Comparison of ENCODE assay signal across 8 cellular contexts in the genomic region with DNA sequence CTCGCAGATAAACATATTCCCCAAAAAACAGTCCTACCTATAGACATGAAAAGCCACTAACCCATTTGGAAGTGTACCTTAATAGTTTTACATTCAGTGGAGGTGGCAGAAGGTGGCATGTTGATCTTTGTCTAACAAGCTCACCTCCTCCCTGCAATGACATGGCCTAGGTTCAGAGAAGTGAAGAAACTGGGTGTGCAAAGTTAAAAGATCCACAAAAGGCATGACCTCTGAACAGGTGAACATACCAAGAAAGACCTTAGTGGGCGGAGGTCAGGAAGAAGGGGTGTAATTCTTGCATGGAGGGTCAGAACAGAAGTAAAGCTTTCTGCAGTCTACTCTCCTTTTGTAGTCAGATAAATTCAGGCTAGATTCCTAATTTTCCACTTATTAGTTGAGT. TPM values are rescaled to one million over a fixed set of nuclear protein-coding genes. Genes with fewer than 3 reads are reported as not detected.
DNase-seq lines count a peak whose midpoint lies in the region; ATAC-seq and TF ChIP-seq lines count a peak whose summit lies in the region.

No MANE protein-coding gene starts in this region.

- H3K36me3 ChIP-seq in BJ (ENCODE audit: control insufficient read depth, insufficient read depth, low read length) (peaks cover 2% of the 10 kb centered on the region; the same call in 1 of the 2 replicates), HEK293 (ENCODE audit: control insufficient read depth in 2 of 2, insufficient read depth in 1 of 2, low read length in 2 of 2) (peaks cover 28 to 43% of the 10 kb centered on the region in 2 experiments), lower lobe of right lung (peaks cover 43% of the 10 kb centered on the region), vagina (peaks cover 0 to 29% of the 10 kb centered on the region in 2 donors)

- ATAC-seq in lower lobe of right lung (no peak), HG02870 (IDR thresholded peaks at IDR 0.05; ENCODE audit: unreplicated experiment) (no peak)

- H3K27me3 ChIP-seq in BJ (ENCODE audit: control insufficient read depth, insufficient read depth, low read length) (no peaks in the 10 kb centered on the region), lower lobe of right lung (ENCODE audit: low read depth) (no peaks in the 10 kb centered on the region), vagina (no peaks in the 10 kb centered on the region)

- no peak for DNase-seq in BJ (ENCODE audit: low read depth)
- DNase-seq in astrocyte of the cerebellum (ENCODE audit: low read depth), result no peak
- DNase-seq in lower lobe of right lung, result no peak
- no peak for DNase-seq in vagina (ENCODE audit: extremely low spot score in 2 of 2)
- no peak for DNase-seq in HEK293T (ENCODE audit: extremely low spot score)
- no peak for DNase-seq in kidney glomerular epithelial cell (lab: John Stamatoyannopoulos, UW)

- intact Hi-C loops in lower lobe of right lung (cut with DNase I) (no loop called here), vagina (cut with DNase I) (no loop called here)

- in situ Hi-C loops in astrocyte of the cerebellum (cut with HindIII; ENCODE audit: low sequenced_read_pairs), result no loop called here

- H3K4me3 ChIP-seq in BJ (ENCODE audit: low read depth, low read length) (peak overlapping the region; percentile 80), HEK293 (ENCODE audit: low read depth, low read length) (peak overlapping the region; percentile 100), astrocyte of the cerebellum (ENCODE audit: low read depth, low read length) (peak overlapping the region; percentile 88), lower lobe of right lung (peak overlapping the region; percentile 90), vagina (peak overlapping the region; percentile 73 to 83)

- no peak for TF ChIP-seq POLR2A in vagina (IDR thresholded peaks at IDR 0.05)

- TF ChIP-seq CTCF in BJ (IDR thresholded peaks at IDR 0.05; ENCODE audit: insufficient read depth, low read depth, low read length) (no peak), HEK293 (tag by site-specific recombination; IDR thresholded peaks at IDR 0.05) (no peak), astrocyte of the cerebellum (IDR thresholded peaks at IDR 0.05; ENCODE audit: low read depth, low read length, missing control alignments) (no peak), lower lobe of right lung (IDR thresholded peaks at IDR 0.05) (no peak), vagina (IDR thresholded peaks at IDR 0.05) (no peak)

- POLR2A ChIA-PET in BJ (lab: Charles Lee) (no interaction called here), HEK293 (lab: Yijun Ruan, JAX) (no interaction called here), HEK293T (lab: Yijun Ruan, JAX) (interaction anchor here (0.6 kb wide), 1 partner anchor 527 kb away, joined by 3 read pairs; no protein-coding TSS in a partner anchor)

- no peak overlapping the region; the same call in 1 of the 2 replicates for H3K27ac ChIP-seq in HEK293 (ENCODE audit: extremely low read depth, low read depth, low read length)
- peak overlapping the region; percentile 84 for H3K27ac ChIP-seq in lower lobe of right lung
- peak overlapping the region; percentile 65 for H3K27ac ChIP-seq in vagina

- CTCF ChIA-PET in BJ (lab: Yijun Ruan, JAX) (no interaction called here), HEK293 (lab: Yijun Ruan, JAX) (interaction anchor here (0.6 kb wide), 1 partner anchor 292 kb away, joined by 3 read pairs; no protein-coding TSS in a partner anchor), HEK293T (lab: Yijun Ruan, JAX) (no interaction called here)

- 0 out of 2 replicates have a peak, but pooled peaks cover 2% of the 10 kb centered on the region for H3K4me1 ChIP-seq in HEK293 (ENCODE audit: control insufficient read depth, insufficient read depth, low read length)
- H3K4me1 ChIP-seq in lower lobe of right lung, result peaks cover 27% of the 10 kb centered on the region
- H3K4me1 ChIP-seq in vagina, result peaks cover 26% of the 10 kb centered on the region

- H3K9me3 ChIP-seq in HEK293 (ENCODE audit: control insufficient read depth, insufficient read depth, low read depth, low read length) (no peaks in the 10 kb centered on the region), lower lobe of right lung (no peaks in the 10 kb centered on the region), vagina (no peaks in the 10 kb centered on the region)

TF ChIP-seq in HEK293, 187 proteins besides CTCF, POLR2A, EP300 and RAD21 (continues in another document):
- TF ChIP-seq, protein P1, sequence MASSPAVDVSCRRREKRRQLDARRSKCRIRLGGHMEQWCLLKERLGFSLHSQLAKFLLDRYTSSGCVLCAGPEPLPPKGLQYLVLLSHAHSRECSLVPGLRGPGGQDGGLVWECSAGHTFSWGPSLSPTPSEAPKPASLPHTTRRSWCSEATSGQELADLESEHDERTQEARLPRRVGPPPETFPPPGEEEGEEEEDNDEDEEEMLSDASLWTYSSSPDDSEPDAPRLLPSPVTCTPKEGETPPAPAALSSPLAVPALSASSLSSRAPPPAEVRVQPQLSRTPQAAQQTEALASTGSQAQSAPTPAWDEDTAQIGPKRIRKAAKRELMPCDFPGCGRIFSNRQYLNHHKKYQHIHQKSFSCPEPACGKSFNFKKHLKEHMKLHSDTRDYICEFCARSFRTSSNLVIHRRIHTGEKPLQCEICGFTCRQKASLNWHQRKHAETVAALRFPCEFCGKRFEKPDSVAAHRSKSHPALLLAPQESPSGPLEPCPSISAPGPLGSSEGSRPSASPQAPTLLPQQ (tag by site-specific recombination; IDR thresholded peaks at IDR 0.05), result no peak
- TF ChIP-seq, protein P2, sequence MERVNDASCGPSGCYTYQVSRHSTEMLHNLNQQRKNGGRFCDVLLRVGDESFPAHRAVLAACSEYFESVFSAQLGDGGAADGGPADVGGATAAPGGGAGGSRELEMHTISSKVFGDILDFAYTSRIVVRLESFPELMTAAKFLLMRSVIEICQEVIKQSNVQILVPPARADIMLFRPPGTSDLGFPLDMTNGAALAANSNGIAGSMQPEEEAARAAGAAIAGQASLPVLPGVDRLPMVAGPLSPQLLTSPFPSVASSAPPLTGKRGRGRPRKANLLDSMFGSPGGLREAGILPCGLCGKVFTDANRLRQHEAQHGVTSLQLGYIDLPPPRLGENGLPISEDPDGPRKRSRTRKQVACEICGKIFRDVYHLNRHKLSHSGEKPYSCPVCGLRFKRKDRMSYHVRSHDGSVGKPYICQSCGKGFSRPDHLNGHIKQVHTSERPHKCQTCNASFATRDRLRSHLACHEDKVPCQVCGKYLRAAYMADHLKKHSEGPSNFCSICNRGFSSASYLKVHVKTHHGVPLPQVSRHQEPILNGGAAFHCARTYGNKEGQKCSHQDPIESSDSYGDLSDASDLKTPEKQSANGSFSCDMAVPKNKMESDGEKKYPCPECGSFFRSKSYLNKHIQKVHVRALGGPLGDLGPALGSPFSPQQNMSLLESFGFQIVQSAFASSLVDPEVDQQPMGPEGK (tag by site-specific recombination; IDR thresholded peaks at IDR 0.05), result no peak

TF ChIP-seq in HEK293T, 16 proteins besides CTCF, POLR2A, EP300 and RAD21:
- no peak for TF ChIP-seq FOXK2 (IDR thresholded peaks at IDR 0.05)
- no peak for TF ChIP-seq LEF1 (IDR thresholded peaks at IDR 0.05; ENCODE audit: borderline replicate concordance)
TF ChIP-seq in HEK293T: peak in this region for 0.

RNA-seq across cellular contexts. Expression of a gene that starts 0.8 kb away (rescaled TPM):
- 71.5 and 140 TPM in 2 replicates for polyA plus RNA-seq in BJ (2011; rRNA removed)
- polyA minus RNA-seq in BJ (2011; rRNA and poly(A)+ RNA removed), result 52.0 and 54.0 TPM in 2 replicates
- total RNA-seq in lower lobe of right lung (48.4 TPM), vagina (52.3 TPM)
